ENCODE assay signal across 24 cellular contexts in the genomic region with DNA sequence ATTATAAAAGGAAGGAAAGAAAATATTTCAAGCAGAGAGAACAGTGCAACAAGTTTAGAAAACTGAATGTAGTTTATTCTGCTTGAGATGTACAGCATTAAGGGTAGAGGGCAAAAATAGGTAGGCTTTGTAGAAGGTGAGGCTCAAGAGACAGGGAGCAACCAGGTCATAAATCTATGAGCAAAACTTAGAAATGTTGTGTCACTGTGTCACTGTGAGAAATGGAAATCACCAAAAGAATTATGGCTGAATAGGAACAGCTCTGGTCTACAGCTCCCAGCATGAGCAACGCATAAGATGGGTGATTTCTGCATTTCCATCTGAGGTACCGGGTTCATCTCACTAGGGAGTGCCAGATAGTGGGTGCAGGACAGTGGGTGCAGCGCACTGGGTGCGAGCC.
"Had no signal": no experiment of that assay in that cellular context is flagged by ENCODE, and none has a peak within 500 bp of the region (broad histone marks: within the 10 kb centered on the region; RNA-seq: fewer than 3 reads in every experiment).

No MANE protein-coding gene starts in this region.

- ATAC-seq: activated CD4-positive, alpha-beta T cell treated with anti-CD3 and anti-CD28 coated beads for 36 hours; activated T-cell treated with anti-CD3 and anti-CD28 coated beads, Interleukin-2, amount 50 U/mL, for 72 hours; foreskin keratinocyte; gastrocnemius medialis; heart left ventricle had no signal

- H3K4me3 Mint-ChIP-seq: activated CD4-positive, alpha-beta memory T cell treated with anti-CD3 and anti-CD28 coated beads, Interleukin-2, amount 10 ng/mL, durations not matched to agents 7 days and 5 days; activated CD4-positive, alpha-beta T cell treated with anti-CD3 and anti-CD28 coated beads for 36 hours; activated CD4-positive, alpha-beta T cell treated with anti-CD3 and anti-CD28 coated beads, Interleukin-2, amount 10 ng/mL, durations not matched to agents 24 days and 14 days; activated naive CD8-positive, alpha-beta T cell; activated T-cell treated with anti-CD3 and anti-CD28 coated beads, Interleukin-2, amount 50 U/mL, for 24 hours; activated T-cell treated with anti-CD3 and anti-CD28 coated beads, Interleukin-2, amount 50 U/mL, for 72 hours; brain; dendritic cell treated with granulocyte-macrophage colony-stimulating factor and Interleukin-4, amounts not matched to agents 40 ng/mL and 50 ng/mL, for 4 days had no signal

- H3K27ac Mint-ChIP-seq: activated CD4-positive, alpha-beta memory T cell treated with anti-CD3 and anti-CD28 coated beads, Interleukin-2, amount 10 ng/mL, durations not matched to agents 7 days and 5 days; activated CD4-positive, alpha-beta T cell treated with anti-CD3 and anti-CD28 coated beads for 36 hours; activated CD4-positive, alpha-beta T cell treated with anti-CD3 and anti-CD28 coated beads, Interleukin-2, amount 10 ng/mL, durations not matched to agents 24 days and 14 days; activated naive CD8-positive, alpha-beta T cell; activated T-cell treated with anti-CD3 and anti-CD28 coated beads, Interleukin-2, amount 50 U/mL, for 24 hours; activated T-cell treated with anti-CD3 and anti-CD28 coated beads, Interleukin-2, amount 50 U/mL, for 72 hours; brain; dendritic cell treated with granulocyte-macrophage colony-stimulating factor and Interleukin-4, amounts not matched to agents 40 ng/mL and 50 ng/mL, for 4 days had no signal

- H3K36me3 Mint-ChIP-seq: brain had no signal

- H3K4me1 Mint-ChIP-seq: activated CD4-positive, alpha-beta T cell treated with anti-CD3 and anti-CD28 coated beads, Interleukin-2, amount 10 ng/mL, durations not matched to agents 24 days and 14 days; brain had no signal

- DNase-seq: activated CD4-positive, alpha-beta memory T cell treated with anti-CD3 and anti-CD28 coated beads, Interleukin-2, amount 10 ng/mL, durations not matched to agents 7 days and 5 days; activated CD4-positive, alpha-beta T cell treated with anti-CD3 and anti-CD28 coated beads for 36 hours; activated CD4-positive, alpha-beta T cell treated with anti-CD3 and anti-CD28 coated beads, Interleukin-2, amount 10 ng/mL, durations not matched to agents 24 days and 14 days; activated CD4-positive, CD25-positive, alpha-beta regulatory T cell; activated CD4-positive, CD25-positive, alpha-beta regulatory T cell treated with anti-CD3 and anti-CD28 coated beads, Interleukin-2, amount 50 U/mL, for 72 hours; activated CD8-positive, alpha-beta memory T cell treated with anti-CD3 and anti-CD28 coated beads, Interleukin-2, amount 50 U/mL, for 48 hours; activated gamma-delta T cell treated with Interleukin-2 at 50 U/mL for 16 hours; activated naive CD4-positive, alpha-beta T cell treated with anti-CD3 and anti-CD28 coated beads, Interleukin-2, amount 50 U/mL, for 16 hours; activated naive CD4-positive, alpha-beta T cell treated with Interleukin-2 at 50 U/mL for 16 hours; activated T-cell treated with anti-CD3 and anti-CD28 coated beads for 4 hours; activated T-cell treated with anti-CD3 and anti-CD28 coated beads, Interleukin-2, amount 50 U/mL, for 24 hours; activated T-cell treated with anti-CD3 and anti-CD28 coated beads, Interleukin-2, amount 50 U/mL, for 72 hours; dorsolateral prefrontal cortex; effector memory CD4-positive, alpha-beta T cell; erythroblast; foreskin keratinocyte; gastrocnemius medialis; glutamatergic neuron; heart left ventricle; T-helper 1 cell; T-helper 2 cell had no signal

- H3K27me3 Mint-ChIP-seq: activated CD4-positive, alpha-beta memory T cell treated with anti-CD3 and anti-CD28 coated beads, Interleukin-2, amount 10 ng/mL, durations not matched to agents 7 days and 5 days; activated CD4-positive, alpha-beta T cell treated with anti-CD3 and anti-CD28 coated beads, Interleukin-2, amount 10 ng/mL, durations not matched to agents 24 days and 14 days; activated naive CD8-positive, alpha-beta T cell; brain; dendritic cell treated with granulocyte-macrophage colony-stimulating factor and Interleukin-4, amounts not matched to agents 40 ng/mL and 50 ng/mL, for 4 days had no signal
